8 cellular contexts compared by ENCODE assay signal in the genomic region with DNA sequence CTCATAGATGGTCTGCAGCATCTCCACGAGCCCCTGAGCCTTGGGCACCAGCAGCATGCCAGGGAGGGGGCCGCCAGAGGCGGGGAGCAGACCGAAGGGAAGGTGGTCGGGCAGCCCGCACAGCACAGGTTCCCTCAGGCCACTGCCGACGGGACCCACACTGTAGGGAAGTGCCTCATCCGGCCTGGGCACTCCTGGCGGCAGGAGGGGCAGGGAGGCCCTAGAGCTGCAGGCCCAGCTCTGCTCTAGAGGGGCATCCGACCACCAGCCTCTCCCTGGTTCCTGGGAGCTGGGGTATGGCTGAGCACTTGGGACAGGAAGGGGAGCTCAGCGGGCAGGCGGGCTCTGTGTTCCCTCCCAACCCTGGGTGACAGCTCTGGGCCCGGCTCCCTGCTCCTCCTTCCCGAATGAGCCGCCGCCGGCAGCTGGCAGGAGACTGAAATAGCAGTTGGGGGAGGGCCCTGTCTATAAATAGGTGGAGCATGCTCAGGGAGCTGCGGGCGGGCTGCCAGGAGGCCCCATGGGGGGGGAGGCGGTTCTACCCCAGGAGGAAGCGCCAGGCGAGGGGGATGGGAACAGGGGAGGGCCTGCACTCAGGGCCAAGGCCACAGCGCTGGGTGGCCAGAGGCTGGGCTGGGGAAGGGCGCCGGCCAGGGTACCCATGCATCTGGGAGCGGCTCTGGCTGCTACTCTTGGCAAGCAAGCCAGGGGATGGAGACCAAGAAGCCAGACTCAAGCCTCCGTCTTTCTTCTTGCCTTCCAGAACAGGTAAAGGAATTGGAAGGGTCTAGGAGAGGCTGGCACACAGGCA. TPM values are rescaled to one million over a fixed set of nuclear protein-coding genes. Genes with fewer than 3 reads are reported as not detected.
A peak's percentile ranks its signal among the peaks of the same experiment; 100 is the strongest.
DNase-seq lines count a peak whose midpoint lies in the region; ATAC-seq, FAIRE-seq and TF ChIP-seq lines count a peak whose summit lies in the region.

No MANE protein-coding gene starts in this region.

- peak overlapping the region; percentile 99 for H3K4me2 ChIP-seq in HepG2 (ENCODE audit: low read depth, low read length)

- ATAC-seq in HG02759 (IDR thresholded peaks at IDR 0.05; ENCODE audit: unreplicated experiment) (peak; percentile 46), HepG2 (peak; percentile 76)

- H2AFZ ChIP-seq in HepG2 (ENCODE audit: low read length): no peak overlapping the region

- POLR2A ChIA-PET in HepG2 (lab: Yijun Ruan, JAX): interaction anchor here (0.6 to 6.2 kb wide), 18 partner anchors 9 to 235 kb away, joined by 3 to 83 read pairs (median 5); a partner anchor contains a TSS

- in situ Hi-C loops in HepG2 (cut with HindIII; ENCODE audit: extremely low pct_ligation_motif_present, low pct_unique_long_range_greater_than_20kb): no loop called here

- H3K27me3 ChIP-seq in colonic mucosa (no peaks in the 10 kb centered on the region), HepG2 (ENCODE audit: control insufficient read depth in 1 of 2, insufficient read depth in 2 of 2, low read length in 2 of 2) (no peaks in the 10 kb centered on the region)

- H3K4me1 ChIP-seq in colonic mucosa (peaks cover 19% of the 10 kb centered on the region), HepG2 (ENCODE audit: insufficient read depth, low read length) (peaks cover 97% of the 10 kb centered on the region)

- no peak for TF ChIP-seq CTCF in colonic mucosa (IDR thresholded peaks at IDR 0.05)
- peak; percentile 56 for TF ChIP-seq CTCF in HepG2 (CRISPR knock-in tag; IDR thresholded peaks at IDR 0.05)

- peak; percentile 86 for FAIRE-seq in HepG2 (lab: Jason Lieb, UNC)

- peak; percentile 78 for TF ChIP-seq RAD21 in HepG2 (CRISPR knock-in tag; IDR thresholded peaks at IDR 0.05)

- H3K9me3 ChIP-seq in colonic mucosa (no peaks in the 10 kb centered on the region), HepG2 (ENCODE audit: low read length) (no peaks in the 10 kb centered on the region)

- H3K79me2 ChIP-seq in HepG2 (ENCODE audit: insufficient read depth, low read length): peaks cover 40% of the 10 kb centered on the region

- peaks cover 6% of the 10 kb centered on the region; the same call in 1 of the 2 replicates for H4K20me1 ChIP-seq in HepG2 (ENCODE audit: insufficient read depth, low read length)

- peak overlapping the region; percentile 23 to 61 for H3K9ac ChIP-seq in colonic mucosa (ENCODE audit: low read depth in 2 of 2, low read length in 2 of 2)
- H3K9ac ChIP-seq in HepG2 (ENCODE audit: insufficient read depth, low read depth, low read length): peak overlapping the region; percentile 77

- TF ChIP-seq POLR2A in HepG2 (IDR thresholded peaks at IDR 0.05; ENCODE audit: insufficient read depth in 1 of 2, low read depth in 2 of 2, low read length in 2 of 2): peak; percentile 92 to 94

- H3K4me3 ChIP-seq in colonic mucosa (peak overlapping the region; percentile 31), HepG2 (replicated peaks in 1 of 3; ENCODE audit: insufficient read depth in 1 of 3, low read depth in 2 of 3, low read length in 3 of 3) (peak overlapping the region; percentile 76 to 86 (median 85))

- 3% methylated on average over 8 of the region's 28 CpGs for WGBS in HepG2 (ENCODE audit: low lambda C conversion rate)

- DNase-seq in DMS79 treated with DMSO at 0.1 percent for 48 hours (lab: John Stamatoyannopoulos, UW): peak; percentile 89
- peak; percentile 97 for DNase-seq in NCI-H2196 (lab: John Stamatoyannopoulos, UW; ENCODE audit: unreplicated experiment)
- peak; percentile 31 for DNase-seq in activated CD4-positive, alpha-beta T cell treated with anti-CD3 and anti-CD28 coated beads for 1 hour
- DNase-seq in colonic mucosa: peak; percentile 99
- peak; percentile 96 for DNase-seq in HepG2 (ENCODE audit: low spot score)
- peak; percentile 20 for DNase-seq in stimulated activated CD4-positive, alpha-beta T cell treated with anti-CD3 and anti-CD28 coated beads, Interleukin-2, amount 100 ng/mL, for 4 hours (ENCODE audit: low read depth)
- DNase-seq in effector CD4-positive, alpha-beta T cell: no peak

- H3K27ac ChIP-seq in colonic mucosa: peak overlapping the region; percentile 77
- H3K27ac ChIP-seq in HepG2 (ENCODE audit: extremely low read length, insufficient read depth, low read length): peak overlapping the region; percentile 88

- intact Hi-C loops in colonic mucosa (cut with DNase I): loop anchor here (5.0 kb wide), 1 partner anchor 39 kb away; a partner anchor contains a TSS
- intact Hi-C loops in HepG2 (cut with micrococcal nuclease; ENCODE audit: unreplicated experiment): loop anchor here (2.0 kb wide), 3 partner anchors 14 to 40 kb away; a partner anchor contains a TSS

- H3K36me3 ChIP-seq in colonic mucosa (no peaks in the 10 kb centered on the region), HepG2 (replicated peaks in 1 of 2; ENCODE audit: control insufficient read depth in 1 of 2, insufficient read depth in 2 of 2, low read length in 2 of 2) (peaks cover 0 to 1% of the 10 kb centered on the region in 2 experiments; a peak in 2 of 5 replicates)

- TF ChIP-seq EP300 in HepG2 (IDR thresholded peaks at IDR 0.05; ENCODE audit: low read depth in 2 of 2, low read length in 2 of 2): peak; percentile 93 to 96
- peak; percentile 91 for TF ChIP-seq EP300 in HepG2 (CRISPR knock-in tag; IDR thresholded peaks at IDR 0.05; ENCODE audit: borderline replicate concordance)

- CTCF ChIA-PET in HepG2 (lab: Yijun Ruan, JAX; ENCODE audit: low intra/inter-chr PET ratio, low total read pairs): interaction anchor here (1.3 kb wide), 1 partner anchor 27 kb away, joined by 4 read pairs; no protein-coding TSS in a partner anchor

- BruUV-seq in HepG2 (replicated peaks; lab: Mats Ljungman, UMichigan): no TSS peak

RNA-seq across cellular contexts. Expression of a gene that starts 12.4 kb away (rescaled TPM):
- total RNA-seq in colonic mucosa (10 to 100 TPM; 19.0 to 26.6 TPM), HepG2 (2016; rRNA removed; fragmentation: Illumina TruSeq; extraction: Trizol) (34.0 and 46.4 TPM in 2 replicates)
- 9.5 and 10.8 TPM in 2 replicates for total RNA-seq in HepG2 (2016; cell fraction: cytosol; rRNA removed; fragmentation: Illumina TruSeq; extraction: Trizol; ENCODE audit: low read depth)
- 32.6 and 44.0 TPM in 2 replicates for total RNA-seq in HepG2 (2016; cell fraction: insoluble cytoplasmic fraction; rRNA removed; fragmentation: Illumina TruSeq; extraction: Trizol)
- 18.6 and 21.1 TPM in 2 replicates for total RNA-seq in HepG2 (2016; cell fraction: membrane; rRNA removed; fragmentation: Illumina TruSeq; extraction: Trizol)
- total RNA-seq in HepG2 (2016; cell fraction: nucleus; rRNA removed; fragmentation: Illumina TruSeq; extraction: Trizol): 37.8 and 39.5 TPM in 2 replicates
- 85.4 and 140 TPM in 2 replicates for polyA plus RNA-seq in HepG2 (2011; rRNA removed)
- polyA plus RNA-seq in HepG2 (2011; cell fraction: cytosol; rRNA removed): 66.8 and 91.0 TPM in 2 replicates
- 179 and 189 TPM in 2 replicates for polyA plus RNA-seq in HepG2 (2011; cell fraction: nucleus; rRNA removed)
- polyA plus RNA-seq in HepG2 (2012): 88.1 and 102 TPM in 2 replicates
- polyA plus RNA-seq in HepG2 (2016; cell fraction: cytosol; fragmentation: Illumina TruSeq; extraction: Trizol; ENCODE audit: low read depth): 3.3 and 3.4 TPM in 2 replicates
- polyA plus RNA-seq in HepG2 (2016; cell fraction: insoluble cytoplasmic fraction; fragmentation: Illumina TruSeq; extraction: Trizol; ENCODE audit: low read depth): 24.1 and 29.9 TPM in 2 replicates
- 9.7 and 10.3 TPM in 2 replicates for polyA plus RNA-seq in HepG2 (2016; cell fraction: membrane; fragmentation: Illumina TruSeq; extraction: Trizol; ENCODE audit: low read depth)
- polyA plus RNA-seq in HepG2 (2016; cell fraction: nucleus; fragmentation: Illumina TruSeq; extraction: Trizol; ENCODE audit: insufficient read depth, low read depth): 56.7 and 66.5 TPM in 2 replicates
- polyA minus RNA-seq in HepG2 (2011; rRNA and poly(A)+ RNA removed; ENCODE audit: low replicate concordance): 59.4 and 315 TPM in 2 replicates
- 82.1 and 94.7 TPM in 2 replicates for polyA minus RNA-seq in HepG2 (2011; cell fraction: cytosol; rRNA and poly(A)+ RNA removed)
- polyA minus RNA-seq in HepG2 (2011; cell fraction: nucleus; rRNA and poly(A)+ RNA removed): 68.9 and 78.6 TPM in 2 replicates

RNA-seq across cellular contexts. Expression of a gene that starts 30.7 kb away (rescaled TPM):
- total RNA-seq in colonic mucosa (10 to 100 TPM in 1 of 2 donors, 1 to 10 TPM in 1; 2.7 to 11.5 TPM), HepG2 (2016; rRNA removed; fragmentation: Illumina TruSeq; extraction: Trizol) (6.7 and 7.1 TPM in 2 replicates)
- 5.6 and 7.4 TPM in 2 replicates for total RNA-seq in HepG2 (2016; cell fraction: cytosol; rRNA removed; fragmentation: Illumina TruSeq; extraction: Trizol; ENCODE audit: low read depth)
- 5.5 and 5.6 TPM in 2 replicates for total RNA-seq in HepG2 (2016; cell fraction: insoluble cytoplasmic fraction; rRNA removed; fragmentation: Illumina TruSeq; extraction: Trizol)
- 5.5 and 5.6 TPM in 2 replicates for total RNA-seq in HepG2 (2016; cell fraction: membrane; rRNA removed; fragmentation: Illumina TruSeq; extraction: Trizol)
- 5.1 and 5.5 TPM in 2 replicates for total RNA-seq in HepG2 (2016; cell fraction: nucleus; rRNA removed; fragmentation: Illumina TruSeq; extraction: Trizol)
- 5.0 and 6.1 TPM in 2 replicates for polyA plus RNA-seq in HepG2 (2011; rRNA removed)
- 3.3 and 4.0 TPM in 2 replicates for polyA plus RNA-seq in HepG2 (2011; cell fraction: cytosol; rRNA removed)
- 7.3 and 8.7 TPM in 2 replicates for polyA plus RNA-seq in HepG2 (2011; cell fraction: nucleus; rRNA removed)
- 2.5 and 4.8 TPM in 2 replicates for polyA plus RNA-seq in HepG2 (2012)
- 1.4 and 1.5 TPM in 2 replicates for polyA plus RNA-seq in HepG2 (2016; cell fraction: cytosol; fragmentation: Illumina TruSeq; extraction: Trizol; ENCODE audit: low read depth)
- 6.2 and 7.5 TPM in 2 replicates for polyA plus RNA-seq in HepG2 (2016; cell fraction: insoluble cytoplasmic fraction; fragmentation: Illumina TruSeq; extraction: Trizol; ENCODE audit: low read depth)
- 2.2 and 3.0 TPM in 2 replicates for polyA plus RNA-seq in HepG2 (2016; cell fraction: membrane; fragmentation: Illumina TruSeq; extraction: Trizol; ENCODE audit: low read depth)
- polyA plus RNA-seq in HepG2 (2016; cell fraction: nucleus; fragmentation: Illumina TruSeq; extraction: Trizol; ENCODE audit: insufficient read depth, low read depth): 14.2 and 16.9 TPM in 2 replicates
- 11.6 and 25.6 TPM in 2 replicates for polyA minus RNA-seq in HepG2 (2011; rRNA and poly(A)+ RNA removed; ENCODE audit: low replicate concordance)
- 2.7 and 4.6 TPM in 2 replicates for polyA minus RNA-seq in HepG2 (2011; cell fraction: cytosol; rRNA and poly(A)+ RNA removed)
- polyA minus RNA-seq in HepG2 (2011; cell fraction: nucleus; rRNA and poly(A)+ RNA removed): 3.9 and 4.5 TPM in 2 replicates

RNA-seq across cellular contexts. Expression of a gene that starts 40.5 kb away (rescaled TPM):
- total RNA-seq in colonic mucosa (10 to 100 TPM; 28.3 to 44.7 TPM), HepG2 (2016; rRNA removed; fragmentation: Illumina TruSeq; extraction: Trizol) (18.8 and 38.5 TPM in 2 replicates)
- total RNA-seq in HepG2 (2016; cell fraction: cytosol; rRNA removed; fragmentation: Illumina TruSeq; extraction: Trizol; ENCODE audit: low read depth): 8.6 and 14.9 TPM in 2 replicates
- 17.5 and 37.8 TPM in 2 replicates for total RNA-seq in HepG2 (2016; cell fraction: insoluble cytoplasmic fraction; rRNA removed; fragmentation: Illumina TruSeq; extraction: Trizol)
- 16.0 and 22.0 TPM in 2 replicates for total RNA-seq in HepG2 (2016; cell fraction: membrane; rRNA removed; fragmentation: Illumina TruSeq; extraction: Trizol)
- total RNA-seq in HepG2 (2016; cell fraction: nucleus; rRNA removed; fragmentation: Illumina TruSeq; extraction: Trizol): 40.7 and 44.5 TPM in 2 replicates
- 75.8 and 76.1 TPM in 2 replicates for polyA plus RNA-seq in HepG2 (2011; rRNA removed)
- polyA plus RNA-seq in HepG2 (2011; cell fraction: cytosol; rRNA removed): 79.2 and 116 TPM in 2 replicates
- 46.2 and 49.1 TPM in 2 replicates for polyA plus RNA-seq in HepG2 (2011; cell fraction: nucleus; rRNA removed)
- 40.3 and 62.7 TPM in 2 replicates for polyA plus RNA-seq in HepG2 (2012)
- polyA plus RNA-seq in HepG2 (2016; cell fraction: cytosol; fragmentation: Illumina TruSeq; extraction: Trizol; ENCODE audit: low read depth): 24.5 and 33.4 TPM in 2 replicates
- 41.7 and 46.0 TPM in 2 replicates for polyA plus RNA-seq in HepG2 (2016; cell fraction: insoluble cytoplasmic fraction; fragmentation: Illumina TruSeq; extraction: Trizol; ENCODE audit: low read depth)
- polyA plus RNA-seq in HepG2 (2016; cell fraction: membrane; fragmentation: Illumina TruSeq; extraction: Trizol; ENCODE audit: low read depth): 39.8 and 42.2 TPM in 2 replicates
- 126 and 134 TPM in 2 replicates for polyA plus RNA-seq in HepG2 (2016; cell fraction: nucleus; fragmentation: Illumina TruSeq; extraction: Trizol; ENCODE audit: insufficient read depth, low read depth)
- 232 and 267 TPM in 2 replicates for polyA minus RNA-seq in HepG2 (2011; rRNA and poly(A)+ RNA removed; ENCODE audit: low replicate concordance)
- polyA minus RNA-seq in HepG2 (2011; cell fraction: cytosol; rRNA and poly(A)+ RNA removed): 41.8 and 52.8 TPM in 2 replicates
- polyA minus RNA-seq in HepG2 (2011; cell fraction: nucleus; rRNA and poly(A)+ RNA removed): 25.0 and 33.2 TPM in 2 replicates

RNA-seq across cellular contexts. Expression of a gene that starts 44.6 kb away (rescaled TPM):
- 10 to 100 TPM; 60.9 to 74.3 TPM for total RNA-seq in colonic mucosa
- total RNA-seq in HepG2 (2016; rRNA removed; fragmentation: Illumina TruSeq; extraction: Trizol): 52.8 and 58.4 TPM in 2 replicates
- 33.1 and 35.6 TPM in 2 replicates for total RNA-seq in HepG2 (2016; cell fraction: cytosol; rRNA removed; fragmentation: Illumina TruSeq; extraction: Trizol; ENCODE audit: low read depth)
- total RNA-seq in HepG2 (2016; cell fraction: insoluble cytoplasmic fraction; rRNA removed; fragmentation: Illumina TruSeq; extraction: Trizol): 54.1 and 58.0 TPM in 2 replicates
- total RNA-seq in HepG2 (2016; cell fraction: membrane; rRNA removed; fragmentation: Illumina TruSeq; extraction: Trizol): 83.5 and 84.1 TPM in 2 replicates
- 32.8 and 34.5 TPM in 2 replicates for total RNA-seq in HepG2 (2016; cell fraction: nucleus; rRNA removed; fragmentation: Illumina TruSeq; extraction: Trizol)
- 43.3 and 55.7 TPM in 2 replicates for polyA plus RNA-seq in HepG2 (2011; rRNA removed)
- polyA plus RNA-seq in HepG2 (2011; cell fraction: cytosol; rRNA removed): 39.5 and 49.1 TPM in 2 replicates
- 23.0 and 23.8 TPM in 2 replicates for polyA plus RNA-seq in HepG2 (2011; cell fraction: nucleus; rRNA removed)
- 41.3 and 43.4 TPM in 2 replicates for polyA plus RNA-seq in HepG2 (2012)
- 42.1 and 49.1 TPM in 2 replicates for polyA plus RNA-seq in HepG2 (2016; cell fraction: cytosol; fragmentation: Illumina TruSeq; extraction: Trizol; ENCODE audit: low read depth)
- polyA plus RNA-seq in HepG2 (2016; cell fraction: insoluble cytoplasmic fraction; fragmentation: Illumina TruSeq; extraction: Trizol; ENCODE audit: low read depth): 92.1 and 94.1 TPM in 2 replicates
- polyA plus RNA-seq in HepG2 (2016; cell fraction: membrane; fragmentation: Illumina TruSeq; extraction: Trizol; ENCODE audit: low read depth): 93.0 and 95.9 TPM in 2 replicates
- polyA plus RNA-seq in HepG2 (2016; cell fraction: nucleus; fragmentation: Illumina TruSeq; extraction: Trizol; ENCODE audit: insufficient read depth, low read depth): 65.1 and 74.2 TPM in 2 replicates
- polyA minus RNA-seq in HepG2 (2011; rRNA and poly(A)+ RNA removed; ENCODE audit: low replicate concordance): 62.0 and 88.5 TPM in 2 replicates
- 34.6 and 39.9 TPM in 2 replicates for polyA minus RNA-seq in HepG2 (2011; cell fraction: cytosol; rRNA and poly(A)+ RNA removed)
- polyA minus RNA-seq in HepG2 (2011; cell fraction: nucleus; rRNA and poly(A)+ RNA removed): 40.4 and 42.5 TPM in 2 replicates

RNA-seq across cellular contexts. Expression of a gene that starts 59.5 kb away (rescaled TPM):
- under 1 TPM in 1 of 2 donors, not detected in 1; 0.32 TPM for total RNA-seq in colonic mucosa
- total RNA-seq in HepG2 (2016; rRNA removed; fragmentation: Illumina TruSeq; extraction: Trizol): 0.07 TPM in 1 of 2 replicates, not detected in the other
- total RNA-seq in HepG2 (2016; cell fraction: cytosol; rRNA removed; fragmentation: Illumina TruSeq; extraction: Trizol; ENCODE audit: low read depth): not detected in 2 replicates
- not detected in 2 replicates for total RNA-seq in HepG2 (2016; cell fraction: insoluble cytoplasmic fraction; rRNA removed; fragmentation: Illumina TruSeq; extraction: Trizol)
- not detected in 2 replicates for total RNA-seq in HepG2 (2016; cell fraction: membrane; rRNA removed; fragmentation: Illumina TruSeq; extraction: Trizol)
- total RNA-seq in HepG2 (2016; cell fraction: nucleus; rRNA removed; fragmentation: Illumina TruSeq; extraction: Trizol): not detected in 2 replicates
- polyA plus RNA-seq in HepG2 (2011; rRNA removed): 0.05 TPM in 1 of 2 replicates, not detected in the other
- polyA plus RNA-seq in HepG2 (2011; cell fraction: cytosol; rRNA removed): 0.04 and 0.10 TPM in 2 replicates
- polyA plus RNA-seq in HepG2 (2011; cell fraction: nucleus; rRNA removed): 0.45 and 0.47 TPM in 2 replicates
- 0.47 and 0.64 TPM in 2 replicates for polyA plus RNA-seq in HepG2 (2012)
- polyA plus RNA-seq in HepG2 (2016; cell fraction: cytosol; fragmentation: Illumina TruSeq; extraction: Trizol; ENCODE audit: low read depth): not detected in 2 replicates
- not detected in 2 replicates for polyA plus RNA-seq in HepG2 (2016; cell fraction: insoluble cytoplasmic fraction; fragmentation: Illumina TruSeq; extraction: Trizol; ENCODE audit: low read depth)
- polyA plus RNA-seq in HepG2 (2016; cell fraction: membrane; fragmentation: Illumina TruSeq; extraction: Trizol; ENCODE audit: low read depth): not detected in 2 replicates
- not detected in 2 replicates for polyA plus RNA-seq in HepG2 (2016; cell fraction: nucleus; fragmentation: Illumina TruSeq; extraction: Trizol; ENCODE audit: insufficient read depth, low read depth)
- polyA minus RNA-seq in HepG2 (2011; rRNA and poly(A)+ RNA removed; ENCODE audit: low replicate concordance): 0.09 and 0.40 TPM in 2 replicates
- not detected in 2 replicates for polyA minus RNA-seq in HepG2 (2011; cell fraction: cytosol; rRNA and poly(A)+ RNA removed)
- polyA minus RNA-seq in HepG2 (2011; cell fraction: nucleus; rRNA and poly(A)+ RNA removed): not detected in 2 replicates
